ENCODE assay signal across 1 cellular context in genomic region chr12:68020699-68021098, GRCh38.
TF ChIP-seq lines count a peak whose summit lies in the region.

No MANE protein-coding gene starts in this region.

TF ChIP-seq in GM12891, 5 proteins besides CTCF, POLR2A, EP300 and RAD21:
- TF ChIP-seq PAX5 (IDR thresholded peaks at IDR 0.05; ENCODE audit: insufficient read depth, low read length, severe bottlenecking) = no peak
- TF ChIP-seq SPI1 (IDR thresholded peaks at IDR 0.05; ENCODE audit: low read depth, low read length) = 0 out of 2 replicates have a peak, but pooled peaks have one; percentile 7
